Comparison of ENCODE assay signal across 8 cellular contexts in the genomic region with DNA sequence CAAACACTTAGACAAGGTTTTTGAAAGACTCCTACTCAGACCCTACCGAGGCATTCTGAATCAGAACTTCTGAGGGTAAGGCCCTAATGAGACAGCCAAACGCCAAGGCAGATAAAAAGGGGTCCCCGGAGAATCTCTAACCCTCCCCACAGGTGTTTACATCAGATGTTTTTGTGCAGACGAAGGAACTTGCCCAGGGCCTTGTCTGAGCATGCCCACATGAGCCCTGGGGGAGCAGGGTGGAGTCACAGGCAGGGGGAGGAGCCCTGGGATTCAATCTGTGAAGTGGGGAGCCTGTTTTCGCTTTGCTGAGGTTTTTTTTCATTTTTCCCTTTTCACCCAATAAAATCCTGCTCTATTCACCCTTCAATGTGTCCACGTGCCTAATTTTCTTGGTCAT.
DNase-seq lines count a peak whose midpoint lies in the region; FAIRE-seq and TF ChIP-seq lines count a peak whose summit lies in the region.

No MANE protein-coding gene starts in this region.

- 60 to 83% (median 66%) methylated on average over 6 of the region's 6 CpGs for WGBS in small intestine, 3 donors

- TF ChIP-seq POLR2A in GM12891 (IDR thresholded peaks at IDR 0.05; ENCODE audit: low read depth, low read length): no peak

- H3K4me1 ChIP-seq in small intestine (ENCODE audit: control insufficient read depth in 2 of 2, insufficient read depth in 1 of 2, low read depth in 1 of 2, low read length in 1 of 2): peaks cover 0 to 6% of the 10 kb centered on the region in 2 donors

- H3K9me3 ChIP-seq in small intestine (ENCODE audit: control insufficient read depth, low read depth): no peaks in the 10 kb centered on the region

- H3K27me3 ChIP-seq in small intestine (ENCODE audit: control insufficient read depth in 2 of 2, insufficient read depth in 2 of 2, low read length in 2 of 2): no peaks in the 10 kb centered on the region

- H3K27ac Mint-ChIP-seq in T-helper 1 cell treated with Interleukin-12 subunit alpha and Interleukin-12 subunit beta and Interleukin-4 antibody, amounts not matched to agents 30 μg/mL and 1 μg/mL, for 36 hours: peak overlapping the region; percentile 85

- no peaks in the 10 kb centered on the region for H3K36me3 ChIP-seq in small intestine (ENCODE audit: control insufficient read depth in 2 of 2, insufficient read depth in 2 of 2, low read length in 2 of 2)

- H3K4me3 ChIP-seq in small intestine (ENCODE audit: low read depth in 1 of 2, low read length in 2 of 2): no peak overlapping the region

- FAIRE-seq in GM12891 (lab: Jason Lieb, UNC) (peak; percentile 57), small intestine (lab: Jason Lieb, UNC) (no peak), HTR-8/SVneo (lab: Jason Lieb, UNC) (no peak)

- peak overlapping the region; percentile 5 to 84 for H3K27ac ChIP-seq in small intestine (ENCODE audit: low read depth in 1 of 2, low read length in 1 of 2)

- H3K4me3 Mint-ChIP-seq in T-helper 1 cell treated with Interleukin-12 subunit alpha and Interleukin-12 subunit beta and Interleukin-4 antibody, amounts not matched to agents 30 μg/mL and 1 μg/mL, for 36 hours: peak overlapping the region; percentile 40

- H3K9me3 Mint-ChIP-seq in T-helper 1 cell treated with Interleukin-12 subunit alpha and Interleukin-12 subunit beta and Interleukin-4 antibody, amounts not matched to agents 30 μg/mL and 1 μg/mL, for 36 hours: no peaks in the 10 kb centered on the region

- H3K36me3 Mint-ChIP-seq in T-helper 1 cell treated with Interleukin-12 subunit alpha and Interleukin-12 subunit beta and Interleukin-4 antibody, amounts not matched to agents 30 μg/mL and 1 μg/mL, for 36 hours (ENCODE audit: low read depth): peaks cover 3% of the 10 kb centered on the region

- DNase-seq in GM12891 (ENCODE audit: insufficient read length, low spot score) (no peak), small intestine (peak; percentile 44), HTR-8/SVneo (ENCODE audit: insufficient read length, low spot score) (no peak), NCI-H82 (lab: John Stamatoyannopoulos, UW) (no peak), amniotic stem cell (lab: John Stamatoyannopoulos, UW) (no peak), NCI-H748 treated with DMSO at 0.1 percent for 48 hours (lab: John Stamatoyannopoulos, UW) (no peak)
- DNase-seq in activated naive CD8-positive, alpha-beta T cell treated with anti-CD3 and anti-CD28 coated beads, Interleukin-2, amount 50 U/mL, for 16 hours (ENCODE audit: low read depth, low spot score): peak; percentile 55

- H3K4me1 Mint-ChIP-seq in T-helper 1 cell treated with Interleukin-12 subunit alpha and Interleukin-12 subunit beta and Interleukin-4 antibody, amounts not matched to agents 30 μg/mL and 1 μg/mL, for 36 hours (ENCODE audit: low read depth): peaks cover 53% of the 10 kb centered on the region

- no peaks in the 10 kb centered on the region for H3K27me3 Mint-ChIP-seq in T-helper 1 cell treated with Interleukin-12 subunit alpha and Interleukin-12 subunit beta and Interleukin-4 antibody, amounts not matched to agents 30 μg/mL and 1 μg/mL, for 36 hours (ENCODE audit: low read depth)

TF ChIP-seq in GM12891, 5 proteins besides CTCF, POLR2A, EP300 and RAD21:
- no peak for TF ChIP-seq POU2F2 (IDR thresholded peaks at IDR 0.05; ENCODE audit: low read depth, low read length)
- no peak for TF ChIP-seq PAX5 (IDR thresholded peaks at IDR 0.05; ENCODE audit: insufficient read depth, low read length, severe bottlenecking)
TF ChIP-seq in GM12891: peak in this region for 0.

Comparison
In these comparisons a context has a peak if more than half of its experiments do, and no peak if none do; other contexts are left out.
1. DNase-seq: peak in activated naive CD8-positive, alpha-beta T cell treated with anti-CD3 and anti-CD28 coated beads, Interleukin-2, amount 50 U/mL, for 16 hours (single experiment) and small intestine (single experiment); none in GM12891 (single experiment), HTR-8/SVneo (single experiment), NCI-H82 (single experiment), amniotic stem cell (single experiment) and NCI-H748 treated with DMSO at 0.1 percent for 48 hours (single experiment).